In the genomic region with DNA sequence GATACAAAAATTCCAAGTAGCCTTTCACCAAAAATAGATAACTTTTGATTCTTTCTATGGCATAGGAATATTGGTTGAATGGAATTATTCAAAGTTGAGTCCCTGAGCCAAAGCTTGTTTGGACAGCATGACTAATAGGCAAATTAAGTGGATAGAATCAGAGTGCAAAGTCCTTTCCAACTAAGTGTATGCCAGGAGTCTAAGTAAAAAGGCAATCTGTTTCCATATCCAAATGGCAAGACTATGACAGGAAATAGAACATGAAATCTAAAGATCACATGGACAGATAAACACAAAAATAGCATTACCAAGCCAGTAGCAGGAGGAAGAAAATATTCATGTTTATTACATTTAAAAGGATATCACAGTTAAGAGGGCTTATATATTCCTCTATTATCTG, we compare ENCODE assay signal across 19 cellular contexts.
DNase-seq lines count a peak whose midpoint lies in the region; ATAC-seq and TF ChIP-seq lines count a peak whose summit lies in the region.
"Had no signal": no experiment of that assay in that cellular context is flagged by ENCODE, and none has a peak within 500 bp of the region (broad histone marks: within the 10 kb centered on the region; RNA-seq: fewer than 3 reads in every experiment).

No MANE protein-coding gene starts in this region.

- H3K4me3 Mint-ChIP-seq in HFFc6 = no peak overlapping the region
- H3K4me3 Mint-ChIP-seq: brain had no signal

- no peak for ATAC-seq in activated CD4-positive, CD25-positive, alpha-beta regulatory T cell treated with anti-CD3 and anti-CD28 coated beads, Interleukin-2, amount 50 U/mL, for 24 hours
- no peak for ATAC-seq in GM21786 (IDR thresholded peaks at IDR 0.05; ENCODE audit: unreplicated experiment)
- ATAC-seq in HG03457 (IDR thresholded peaks at IDR 0.05; ENCODE audit: unreplicated experiment) = no peak
- ATAC-seq: activated naive CD4-positive, alpha-beta T cell treated with anti-CD3 and anti-CD28 coated beads, Interleukin-2, amount 50 U/mL, for 72 hours had no signal

- H3K4me1 Mint-ChIP-seq in HFFc6 (ENCODE audit: low read depth) = peaks cover 7% of the 10 kb centered on the region; the same call in 1 of the 2 replicates
- H3K4me1 Mint-ChIP-seq: brain had no signal

- TF ChIP-seq CTCF in HFFc6 (IDR thresholded peaks at IDR 0.05) (no peak), epithelial cell of proximal tubule (conservative IDR thresholded peaks at IDR 0.05; ENCODE audit: low read depth, low read length) (no peak)

- no peaks in the 10 kb centered on the region for H3K27me3 Mint-ChIP-seq in HFFc6 (ENCODE audit: insufficient read depth)
- H3K27me3 Mint-ChIP-seq: brain had no signal

- H3K36me3 Mint-ChIP-seq in HFFc6 (ENCODE audit: low read depth) = no peaks in the 10 kb centered on the region
- H3K36me3 Mint-ChIP-seq: activated naive CD4-positive, alpha-beta T cell treated with anti-CD3 and anti-CD28 coated beads, Interleukin-2, amount 50 U/mL, for 72 hours; brain had no signal

- peak; percentile 0 for DNase-seq in HFFc6
- peak; percentile 5 for DNase-seq in SK-N-DZ (ENCODE audit: low spot score)
- DNase-seq in epithelial cell of proximal tubule (ENCODE audit: low read depth) = peak; percentile 2
- DNase-seq in NCI-H2171 treated with DMSO at 0.1 percent for 48 hours (lab: John Stamatoyannopoulos, UW) = no peak
- DNase-seq: activated CD4-positive, alpha-beta T cell treated with anti-CD3 and anti-CD28 coated beads for 48 hours; GF-D8; hippocampal formation; MV-4-11; NCI-H187 treated with DMSO at 0.1 percent for 48 hours; NCI-H345; SW 1271; trophoblast cell had no signal

- no peak overlapping the region for H3K27ac Mint-ChIP-seq in HFFc6
- H3K27ac Mint-ChIP-seq: activated naive CD4-positive, alpha-beta T cell treated with anti-CD3 and anti-CD28 coated beads, Interleukin-2, amount 50 U/mL, for 72 hours; brain had no signal

- no peaks in the 10 kb centered on the region; the same call in 1 of the 2 replicates for H3K9me3 Mint-ChIP-seq in HFFc6

- no peak overlapping the region for H3K4me3 ChIP-seq in epithelial cell of proximal tubule (ENCODE audit: low read depth, low read length)
- H3K4me3 ChIP-seq: BLaER1, lung had no signal
